Comparison of ENCODE assay signal across 1 cellular context in the genomic region with DNA sequence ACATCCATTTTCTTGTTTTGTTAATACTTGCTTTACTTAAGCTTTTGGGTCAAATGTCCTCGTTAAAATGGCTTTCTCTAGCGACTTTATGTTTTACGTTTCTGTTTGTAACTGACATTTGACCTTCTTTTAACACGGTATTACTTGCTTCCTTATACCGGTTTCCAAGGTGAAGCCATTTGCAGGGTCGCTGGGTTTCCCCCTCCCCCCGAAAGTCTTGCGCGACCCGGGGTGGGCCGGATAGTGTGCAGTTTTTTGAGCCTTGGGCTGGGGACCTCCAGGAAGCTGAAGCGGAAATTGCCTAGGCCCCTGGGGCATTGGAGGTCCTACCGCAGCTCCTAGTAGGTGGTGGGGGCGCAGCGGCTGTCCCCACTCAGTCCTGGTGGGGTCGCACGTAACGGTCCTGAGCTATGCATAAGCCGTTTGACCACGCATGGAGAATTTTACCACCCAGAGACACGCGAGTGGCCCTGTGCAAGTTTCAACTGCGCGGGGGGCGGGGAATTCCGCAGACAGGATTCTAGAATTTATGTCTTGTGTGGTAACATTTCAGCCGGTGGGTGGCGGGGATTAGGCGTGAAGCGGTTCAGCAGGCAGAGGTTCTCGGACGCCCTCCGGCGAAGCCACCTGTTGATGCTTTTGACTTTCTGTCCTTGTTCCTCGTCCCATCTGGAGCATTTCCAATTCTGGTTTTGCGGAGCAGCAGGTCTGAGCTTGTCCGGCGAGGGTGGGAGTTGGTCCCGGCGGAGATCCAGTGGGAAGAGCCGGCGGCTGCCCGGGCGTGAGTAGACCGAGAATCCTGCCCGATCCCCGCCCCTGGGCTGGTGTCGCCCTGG.
TF ChIP-seq lines count a peak whose summit lies in the region.

No MANE protein-coding gene starts in this region.

TF ChIP-seq in HepG2, 621 proteins besides CTCF, POLR2A, EP300 and RAD21 (continued from another document and continues in another):
- TF ChIP-seq SP140L (CRISPR knock-in tag; IDR thresholded peaks at IDR 0.05; ENCODE audit: borderline replicate concordance) (no peak; the same call in 1 of the 2 replicates), ZNF792 (CRISPR knock-in tag; IDR thresholded peaks at IDR 0.05) (peak; percentile 6), ZSCAN20 (CRISPR knock-in tag; IDR thresholded peaks at IDR 0.05; ENCODE audit: borderline replicate concordance) (peak; percentile 92), RBM22 (optimal IDR thresholded peaks at IDR 0.05; ENCODE audit: low read length) (peak; percentile 90), ZBTB1 (CRISPR knock-in tag; IDR thresholded peaks at IDR 0.05; ENCODE audit: borderline replicate concordance) (no peak), HES4 (CRISPR knock-in tag; IDR thresholded peaks at IDR 0.05; ENCODE audit: borderline replicate concordance) (0 out of 2 replicates have a peak, but pooled peaks have one; percentile 38), TOE1 (CRISPR knock-in tag; IDR thresholded peaks at IDR 0.05) (peak; percentile 58; the same call in 1 of the 2 replicates), POLR2AphosphoS5 (IDR thresholded peaks at IDR 0.05; ENCODE audit: low read depth, low read length) (peak; percentile 53), ZNF232 (CRISPR knock-in tag; IDR thresholded peaks at IDR 0.05; ENCODE audit: borderline replicate concordance) (peak; percentile 68), HHEX (CRISPR knock-in tag; IDR thresholded peaks at IDR 0.05) (no peak), STAT5B (CRISPR knock-in tag; IDR thresholded peaks at IDR 0.05) (no peak), ZFP41 (CRISPR knock-in tag; IDR thresholded peaks at IDR 0.05; ENCODE audit: borderline replicate concordance) (no peak), SAFB2 (CRISPR knock-in tag; IDR thresholded peaks at IDR 0.05; ENCODE audit: borderline replicate concordance, low read depth) (peak; percentile 50; the same call in 1 of the 2 replicates), ZNF605 (CRISPR knock-in tag; IDR thresholded peaks at IDR 0.05) (no peak), RFX3 (CRISPR knock-in tag; IDR thresholded peaks at IDR 0.05) (no peak), CBX2 (IDR thresholded peaks at IDR 0.05; ENCODE audit: low read depth, low read length) (no peak), CBX2 (CRISPR knock-in tag; IDR thresholded peaks at IDR 0.05; ENCODE audit: low read depth) (no peak), GATA4 (IDR thresholded peaks at IDR 0.05; ENCODE audit: borderline replicate concordance, low read depth) (no peak), TBP (CRISPR knock-in tag; IDR thresholded peaks at IDR 0.05) (no peak), ZMYM3 (CRISPR knock-in tag; IDR thresholded peaks at IDR 0.05) (0 out of 2 replicates have a peak, but pooled peaks have one; percentile 10), RFX5 (IDR thresholded peaks at IDR 0.05; ENCODE audit: low read depth, low read length) (no peak), NR2F1 (CRISPR knock-in tag; IDR thresholded peaks at IDR 0.05) (peak; percentile 7 to 11; a peak in 1 of 4 replicates), ZNF558 (CRISPR knock-in tag; IDR thresholded peaks at IDR 0.05; ENCODE audit: borderline replicate concordance) (0 out of 2 replicates have a peak, but pooled peaks have one; percentile 81), MED8 (CRISPR knock-in tag; IDR thresholded peaks at IDR 0.05; ENCODE audit: insufficient replicate concordance) (peak; percentile 81), HDAC2 (CRISPR knock-in tag; IDR thresholded peaks at IDR 0.05) (peak; percentile 90), RNF2 (conservative IDR thresholded peaks at IDR 0.05; ENCODE audit: low read depth) (no peak), ZNF607 (CRISPR knock-in tag; IDR thresholded peaks at IDR 0.05; ENCODE audit: borderline replicate concordance) (no peak; the same call in 1 of the 2 replicates), ESRRA (CRISPR knock-in tag; IDR thresholded peaks at IDR 0.05; ENCODE audit: low read depth) (peak; percentile 67), ZNF335 (CRISPR knock-in tag; IDR thresholded peaks at IDR 0.05) (0 out of 2 replicates have a peak, but pooled peaks have one; percentile 54), ZEB1 (IDR thresholded peaks at IDR 0.05; ENCODE audit: insufficient replicate concordance, low read depth) (no peak), ZNF30 (CRISPR knock-in tag; IDR thresholded peaks at IDR 0.05) (no peak), ZNF878 (CRISPR knock-in tag; IDR thresholded peaks at IDR 0.05) (peak; percentile 91), ZNF552 (CRISPR knock-in tag; IDR thresholded peaks at IDR 0.05; ENCODE audit: borderline replicate concordance) (peak; percentile 67; the same call in 1 of the 2 replicates), ARHGAP35 (CRISPR knock-in tag; IDR thresholded peaks at IDR 0.05; ENCODE audit: borderline replicate concordance) (peak; percentile 21; the same call in 1 of the 2 replicates), ETV5 (CRISPR knock-in tag; IDR thresholded peaks at IDR 0.05; ENCODE audit: borderline replicate concordance) (peak; percentile 81), KLF6 (CRISPR knock-in tag; IDR thresholded peaks at IDR 0.05) (no peak; the same call in 1 of the 2 replicates), NR2C2 (CRISPR knock-in tag; IDR thresholded peaks at IDR 0.05; ENCODE audit: borderline replicate concordance) (peak; percentile 77)
- TF ChIP-seq, protein P1, sequence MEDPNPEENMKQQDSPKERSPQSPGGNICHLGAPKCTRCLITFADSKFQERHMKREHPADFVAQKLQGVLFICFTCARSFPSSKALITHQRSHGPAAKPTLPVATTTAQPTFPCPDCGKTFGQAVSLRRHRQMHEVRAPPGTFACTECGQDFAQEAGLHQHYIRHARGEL (CRISPR knock-in tag; IDR thresholded peaks at IDR 0.05), result no peak
- TF ChIP-seq, protein P2, sequence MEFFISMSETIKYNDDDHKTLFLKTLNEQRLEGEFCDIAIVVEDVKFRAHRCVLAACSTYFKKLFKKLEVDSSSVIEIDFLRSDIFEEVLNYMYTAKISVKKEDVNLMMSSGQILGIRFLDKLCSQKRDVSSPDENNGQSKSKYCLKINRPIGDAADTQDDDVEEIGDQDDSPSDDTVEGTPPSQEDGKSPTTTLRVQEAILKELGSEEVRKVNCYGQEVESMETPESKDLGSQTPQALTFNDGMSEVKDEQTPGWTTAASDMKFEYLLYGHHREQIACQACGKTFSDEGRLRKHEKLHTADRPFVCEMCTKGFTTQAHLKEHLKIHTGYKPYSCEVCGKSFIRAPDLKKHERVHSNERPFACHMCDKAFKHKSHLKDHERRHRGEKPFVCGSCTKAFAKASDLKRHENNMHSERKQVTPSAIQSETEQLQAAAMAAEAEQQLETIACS (CRISPR knock-in tag; IDR thresholded peaks at IDR 0.05), result no peak
- TF ChIP-seq, protein P3, sequence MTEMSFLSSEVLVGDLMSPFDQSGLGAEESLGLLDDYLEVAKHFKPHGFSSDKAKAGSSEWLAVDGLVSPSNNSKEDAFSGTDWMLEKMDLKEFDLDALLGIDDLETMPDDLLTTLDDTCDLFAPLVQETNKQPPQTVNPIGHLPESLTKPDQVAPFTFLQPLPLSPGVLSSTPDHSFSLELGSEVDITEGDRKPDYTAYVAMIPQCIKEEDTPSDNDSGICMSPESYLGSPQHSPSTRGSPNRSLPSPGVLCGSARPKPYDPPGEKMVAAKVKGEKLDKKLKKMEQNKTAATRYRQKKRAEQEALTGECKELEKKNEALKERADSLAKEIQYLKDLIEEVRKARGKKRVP (CRISPR knock-in tag; IDR thresholded peaks at IDR 0.05), result peak in 1 of 2 experiments; percentile 54; a peak in 2 of 4 replicates
- TF ChIP-seq, protein P4, sequence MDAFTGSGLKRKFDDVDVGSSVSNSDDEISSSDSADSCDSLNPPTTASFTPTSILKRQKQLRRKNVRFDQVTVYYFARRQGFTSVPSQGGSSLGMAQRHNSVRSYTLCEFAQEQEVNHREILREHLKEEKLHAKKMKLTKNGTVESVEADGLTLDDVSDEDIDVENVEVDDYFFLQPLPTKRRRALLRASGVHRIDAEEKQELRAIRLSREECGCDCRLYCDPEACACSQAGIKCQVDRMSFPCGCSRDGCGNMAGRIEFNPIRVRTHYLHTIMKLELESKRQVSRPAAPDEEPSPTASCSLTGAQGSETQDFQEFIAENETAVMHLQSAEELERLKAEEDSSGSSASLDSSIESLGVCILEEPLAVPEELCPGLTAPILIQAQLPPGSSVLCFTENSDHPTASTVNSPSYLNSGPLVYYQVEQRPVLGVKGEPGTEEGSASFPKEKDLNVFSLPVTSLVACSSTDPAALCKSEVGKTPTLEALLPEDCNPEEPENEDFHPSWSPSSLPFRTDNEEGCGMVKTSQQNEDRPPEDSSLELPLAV (CRISPR knock-in tag; conservative IDR thresholded peaks at IDR 0.05; ENCODE audit: low read depth), result no peak
- TF ChIP-seq, protein P5, sequence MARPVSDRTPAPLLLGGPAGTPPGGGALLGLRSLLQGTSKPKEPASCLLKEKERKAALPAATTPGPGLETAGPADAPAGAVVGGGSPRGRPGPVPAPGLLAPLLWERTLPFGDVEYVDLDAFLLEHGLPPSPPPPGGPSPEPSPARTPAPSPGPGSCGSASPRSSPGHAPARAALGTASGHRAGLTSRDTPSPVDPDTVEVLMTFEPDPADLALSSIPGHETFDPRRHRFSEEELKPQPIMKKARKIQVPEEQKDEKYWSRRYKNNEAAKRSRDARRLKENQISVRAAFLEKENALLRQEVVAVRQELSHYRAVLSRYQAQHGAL (CRISPR knock-in tag; IDR thresholded peaks at IDR 0.05; ENCODE audit: not compliant biosample characterization), result no peak
- TF ChIP-seq, protein P6, sequence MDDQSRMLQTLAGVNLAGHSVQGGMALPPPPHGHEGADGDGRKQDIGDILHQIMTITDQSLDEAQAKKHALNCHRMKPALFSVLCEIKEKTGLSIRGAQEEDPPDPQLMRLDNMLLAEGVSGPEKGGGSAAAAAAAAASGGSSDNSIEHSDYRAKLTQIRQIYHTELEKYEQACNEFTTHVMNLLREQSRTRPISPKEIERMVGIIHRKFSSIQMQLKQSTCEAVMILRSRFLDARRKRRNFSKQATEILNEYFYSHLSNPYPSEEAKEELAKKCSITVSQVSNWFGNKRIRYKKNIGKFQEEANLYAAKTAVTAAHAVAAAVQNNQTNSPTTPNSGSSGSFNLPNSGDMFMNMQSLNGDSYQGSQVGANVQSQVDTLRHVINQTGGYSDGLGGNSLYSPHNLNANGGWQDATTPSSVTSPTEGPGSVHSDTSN (CRISPR knock-in tag; IDR thresholded peaks at IDR 0.05; ENCODE audit: borderline replicate concordance), result no peak
- TF ChIP-seq, protein P7, sequence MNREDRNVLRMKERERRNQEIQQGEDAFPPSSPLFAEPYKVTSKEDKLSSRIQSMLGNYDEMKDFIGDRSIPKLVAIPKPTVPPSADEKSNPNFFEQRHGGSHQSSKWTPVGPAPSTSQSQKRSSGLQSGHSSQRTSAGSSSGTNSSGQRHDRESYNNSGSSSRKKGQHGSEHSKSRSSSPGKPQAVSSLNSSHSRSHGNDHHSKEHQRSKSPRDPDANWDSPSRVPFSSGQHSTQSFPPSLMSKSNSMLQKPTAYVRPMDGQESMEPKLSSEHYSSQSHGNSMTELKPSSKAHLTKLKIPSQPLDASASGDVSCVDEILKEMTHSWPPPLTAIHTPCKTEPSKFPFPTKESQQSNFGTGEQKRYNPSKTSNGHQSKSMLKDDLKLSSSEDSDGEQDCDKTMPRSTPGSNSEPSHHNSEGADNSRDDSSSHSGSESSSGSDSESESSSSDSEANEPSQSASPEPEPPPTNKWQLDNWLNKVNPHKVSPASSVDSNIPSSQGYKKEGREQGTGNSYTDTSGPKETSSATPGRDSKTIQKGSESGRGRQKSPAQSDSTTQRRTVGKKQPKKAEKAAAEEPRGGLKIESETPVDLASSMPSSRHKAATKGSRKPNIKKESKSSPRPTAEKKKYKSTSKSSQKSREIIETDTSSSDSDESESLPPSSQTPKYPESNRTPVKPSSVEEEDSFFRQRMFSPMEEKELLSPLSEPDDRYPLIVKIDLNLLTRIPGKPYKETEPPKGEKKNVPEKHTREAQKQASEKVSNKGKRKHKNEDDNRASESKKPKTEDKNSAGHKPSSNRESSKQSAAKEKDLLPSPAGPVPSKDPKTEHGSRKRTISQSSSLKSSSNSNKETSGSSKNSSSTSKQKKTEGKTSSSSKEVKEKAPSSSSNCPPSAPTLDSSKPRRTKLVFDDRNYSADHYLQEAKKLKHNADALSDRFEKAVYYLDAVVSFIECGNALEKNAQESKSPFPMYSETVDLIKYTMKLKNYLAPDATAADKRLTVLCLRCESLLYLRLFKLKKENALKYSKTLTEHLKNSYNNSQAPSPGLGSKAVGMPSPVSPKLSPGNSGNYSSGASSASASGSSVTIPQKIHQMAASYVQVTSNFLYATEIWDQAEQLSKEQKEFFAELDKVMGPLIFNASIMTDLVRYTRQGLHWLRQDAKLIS (CRISPR knock-in tag; IDR thresholded peaks at IDR 0.05), result peak; percentile 84; the same call in 1 of the 2 replicates
- TF ChIP-seq, protein P8, sequence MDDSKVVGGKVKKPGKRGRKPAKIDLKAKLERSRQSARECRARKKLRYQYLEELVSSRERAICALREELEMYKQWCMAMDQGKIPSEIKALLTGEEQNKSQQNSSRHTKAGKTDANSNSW (CRISPR knock-in tag; IDR thresholded peaks at IDR 0.05; ENCODE audit: borderline replicate concordance), result 0 out of 2 replicates have a peak, but pooled peaks have one; percentile 27
- TF ChIP-seq, protein P9, sequence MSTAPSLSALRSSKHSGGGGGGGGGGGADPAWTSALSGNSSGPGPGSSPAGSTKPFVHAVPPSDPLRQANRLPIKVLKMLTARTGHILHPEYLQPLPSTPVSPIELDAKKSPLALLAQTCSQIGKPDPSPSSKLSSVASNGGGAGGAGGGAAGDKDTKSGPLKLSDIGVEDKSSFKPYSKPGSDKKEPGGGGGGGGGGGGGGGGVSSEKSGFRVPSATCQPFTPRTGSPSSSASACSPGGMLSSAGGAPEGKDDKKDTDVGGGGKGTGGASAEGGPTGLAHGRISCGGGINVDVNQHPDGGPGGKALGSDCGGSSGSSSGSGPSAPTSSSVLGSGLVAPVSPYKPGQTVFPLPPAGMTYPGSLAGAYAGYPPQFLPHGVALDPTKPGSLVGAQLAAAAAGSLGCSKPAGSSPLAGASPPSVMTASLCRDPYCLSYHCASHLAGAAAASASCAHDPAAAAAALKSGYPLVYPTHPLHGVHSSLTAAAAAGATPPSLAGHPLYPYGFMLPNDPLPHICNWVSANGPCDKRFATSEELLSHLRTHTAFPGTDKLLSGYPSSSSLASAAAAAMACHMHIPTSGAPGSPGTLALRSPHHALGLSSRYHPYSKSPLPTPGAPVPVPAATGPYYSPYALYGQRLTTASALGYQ (CRISPR knock-in tag; IDR thresholded peaks at IDR 0.05), result peak; percentile 86
- TF ChIP-seq, protein P10, sequence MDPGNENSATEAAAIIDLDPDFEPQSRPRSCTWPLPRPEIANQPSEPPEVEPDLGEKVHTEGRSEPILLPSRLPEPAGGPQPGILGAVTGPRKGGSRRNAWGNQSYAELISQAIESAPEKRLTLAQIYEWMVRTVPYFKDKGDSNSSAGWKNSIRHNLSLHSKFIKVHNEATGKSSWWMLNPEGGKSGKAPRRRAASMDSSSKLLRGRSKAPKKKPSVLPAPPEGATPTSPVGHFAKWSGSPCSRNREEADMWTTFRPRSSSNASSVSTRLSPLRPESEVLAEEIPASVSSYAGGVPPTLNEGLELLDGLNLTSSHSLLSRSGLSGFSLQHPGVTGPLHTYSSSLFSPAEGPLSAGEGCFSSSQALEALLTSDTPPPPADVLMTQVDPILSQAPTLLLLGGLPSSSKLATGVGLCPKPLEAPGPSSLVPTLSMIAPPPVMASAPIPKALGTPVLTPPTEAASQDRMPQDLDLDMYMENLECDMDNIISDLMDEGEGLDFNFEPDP (CRISPR knock-in tag; conservative IDR thresholded peaks at IDR 0.05), result no peak
- TF ChIP-seq, protein P11, sequence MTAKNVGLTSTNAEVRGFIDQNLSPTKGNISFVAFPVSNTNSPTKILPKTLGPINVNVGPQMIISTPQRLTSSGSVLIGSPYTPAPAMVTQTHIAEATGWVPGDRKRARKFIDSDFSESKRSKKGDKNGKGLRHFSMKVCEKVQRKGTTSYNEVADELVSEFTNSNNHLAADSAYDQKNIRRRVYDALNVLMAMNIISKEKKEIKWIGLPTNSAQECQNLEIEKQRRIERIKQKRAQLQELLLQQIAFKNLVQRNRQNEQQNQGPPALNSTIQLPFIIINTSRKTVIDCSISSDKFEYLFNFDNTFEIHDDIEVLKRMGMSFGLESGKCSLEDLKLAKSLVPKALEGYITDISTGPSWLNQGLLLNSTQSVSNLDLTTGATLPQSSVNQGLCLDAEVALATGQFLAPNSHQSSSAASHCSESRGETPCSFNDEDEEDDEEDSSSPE (CRISPR knock-in tag; IDR thresholded peaks at IDR 0.05), result peak; percentile 69
